In genomic region chr7:18770154-18770807, GRCh38 we compare ENCODE assay signal across 15 cellular contexts.
DNase-seq lines count a peak whose midpoint lies in the region; ATAC-seq and TF ChIP-seq lines count a peak whose summit lies in the region.
"Had no signal": no experiment of that assay in that cellular context is flagged by ENCODE, and none has a peak within 500 bp of the region (broad histone marks: within the 10 kb centered on the region; RNA-seq: fewer than 3 reads in every experiment).

No MANE protein-coding gene starts in this region.

- H3K36me3 Mint-ChIP-seq in stimulated activated naive B cell treated with anti-CD40 and anti-IgM and Interleukin-4, amounts not matched to agents 10 μg/mL and 1 μg/mL and 100 μg/mL, for 72 hours, result peaks cover 6 to 9% of the 10 kb centered on the region in 2 donors
- H3K36me3 Mint-ChIP-seq: activated CD8-positive, alpha-beta memory T cell treated with anti-CD3 and anti-CD28 coated beads, Interleukin-2, amount 10 ng/mL, durations not matched to agents 7 days and 5 days; activated naive CD8-positive, alpha-beta T cell treated with anti-CD3 and anti-CD28 coated beads for 36 hours had no signal

- no peaks in the 10 kb centered on the region for H3K27me3 ChIP-seq in brain microvascular endothelial cell (replicated peaks)
- H3K27me3 ChIP-seq: tibial artery had no signal

- H3K4me1 Mint-ChIP-seq in stimulated activated naive B cell treated with anti-CD40 and anti-IgM and Interleukin-4, amounts not matched to agents 10 μg/mL and 1 μg/mL and 100 μg/mL, for 72 hours, result no peaks in the 10 kb centered on the region
- H3K4me1 Mint-ChIP-seq: activated CD8-positive, alpha-beta memory T cell treated with anti-CD3 and anti-CD28 coated beads, Interleukin-2, amount 10 ng/mL, durations not matched to agents 7 days and 5 days; activated naive CD8-positive, alpha-beta T cell treated with anti-CD3 and anti-CD28 coated beads for 36 hours had no signal

- DNase-seq in A172 (ENCODE audit: low spot score), result peak; percentile 78
- peak; percentile 74 for DNase-seq in HS-5 (ENCODE audit: low read depth)
- peak; percentile 84 for DNase-seq in brain microvascular endothelial cell
- peak; percentile 84 for DNase-seq in iris pigment epithelial cell (ENCODE audit: low read depth)
- DNase-seq in stimulated activated naive CD4-positive, alpha-beta T cell treated with Interleukin-2 at 50 U/mL for 16 hours (lab: John Stamatoyannopoulos, UW), result no peak
- no peak for DNase-seq in stimulated activated CD4-positive, alpha-beta T cell treated with anti-CD3 and anti-CD28 coated beads, Interleukin-12 subunit alpha, Interleukin-12 subunit beta, amount 100 ng/mL, for 4 hours
- no peak for DNase-seq in stimulated activated naive B cell treated with anti-CD40 and anti-IgM and Interleukin-4, amounts not matched to agents 10 μg/mL and 1 μg/mL and 100 μg/mL, for 72 hours
- no peak for DNase-seq in NCI-H69 (lab: John Stamatoyannopoulos, UW)
- DNase-seq: activated CD8-positive, alpha-beta memory T cell treated with anti-CD3 and anti-CD28 coated beads, Interleukin-2, amount 10 ng/mL, durations not matched to agents 7 days and 5 days; activated naive CD8-positive, alpha-beta T cell treated with anti-CD3 and anti-CD28 coated beads for 36 hours; effector CD4-positive, alpha-beta T cell; midbrain; NCI-H2171 treated with DMSO at 0.1 percent for 48 hours; tibial artery had no signal

- no peak overlapping the region for H3K27ac Mint-ChIP-seq in stimulated activated naive B cell treated with anti-CD40 and anti-IgM and Interleukin-4, amounts not matched to agents 10 μg/mL and 1 μg/mL and 100 μg/mL, for 72 hours
- H3K27ac Mint-ChIP-seq: activated CD8-positive, alpha-beta memory T cell treated with anti-CD3 and anti-CD28 coated beads, Interleukin-2, amount 10 ng/mL, durations not matched to agents 7 days and 5 days; activated naive CD8-positive, alpha-beta T cell treated with anti-CD3 and anti-CD28 coated beads for 36 hours had no signal

- H3K36me3 ChIP-seq in brain microvascular endothelial cell (replicated peaks), result no peaks in the 10 kb centered on the region
- H3K36me3 ChIP-seq: tibial artery had no signal

- H3K4me3 ChIP-seq in brain microvascular endothelial cell (ENCODE audit: low read depth, low read length), result no peak overlapping the region
- H3K4me3 ChIP-seq: tibial artery had no signal

- H3K9me3 Mint-ChIP-seq in stimulated activated naive B cell treated with anti-CD40 and anti-IgM and Interleukin-4, amounts not matched to agents 10 μg/mL and 1 μg/mL and 100 μg/mL, for 72 hours, result no peaks in the 10 kb centered on the region
- H3K9me3 Mint-ChIP-seq: activated naive CD8-positive, alpha-beta T cell treated with anti-CD3 and anti-CD28 coated beads for 36 hours had no signal

- no peaks in the 10 kb centered on the region for H3K27me3 Mint-ChIP-seq in stimulated activated naive B cell treated with anti-CD40 and anti-IgM and Interleukin-4, amounts not matched to agents 10 μg/mL and 1 μg/mL and 100 μg/mL, for 72 hours
- H3K27me3 Mint-ChIP-seq: activated CD8-positive, alpha-beta memory T cell treated with anti-CD3 and anti-CD28 coated beads, Interleukin-2, amount 10 ng/mL, durations not matched to agents 7 days and 5 days; activated naive CD8-positive, alpha-beta T cell treated with anti-CD3 and anti-CD28 coated beads for 36 hours had no signal

- TF ChIP-seq CTCF in brain microvascular endothelial cell (IDR thresholded peaks at IDR 0.05; ENCODE audit: low read depth, low read length, missing control alignments), result no peak

- no peak for ATAC-seq in stimulated activated naive B cell treated with anti-CD40 and anti-IgM and Interleukin-4, amounts not matched to agents 10 μg/mL and 1 μg/mL and 100 μg/mL, for 72 hours (replicated peaks)
- ATAC-seq: activated CD8-positive, alpha-beta memory T cell treated with anti-CD3 and anti-CD28 coated beads, Interleukin-2, amount 10 ng/mL, durations not matched to agents 7 days and 5 days had no signal

- peak overlapping the region; percentile 79 for H3K27ac ChIP-seq in brain microvascular endothelial cell
- H3K27ac ChIP-seq: KMS-11, tibial artery had no signal

- no peak overlapping the region for H3K4me3 Mint-ChIP-seq in stimulated activated naive B cell treated with anti-CD40 and anti-IgM and Interleukin-4, amounts not matched to agents 10 μg/mL and 1 μg/mL and 100 μg/mL, for 72 hours
- H3K4me3 Mint-ChIP-seq: activated CD8-positive, alpha-beta memory T cell treated with anti-CD3 and anti-CD28 coated beads, Interleukin-2, amount 10 ng/mL, durations not matched to agents 7 days and 5 days; activated naive CD8-positive, alpha-beta T cell treated with anti-CD3 and anti-CD28 coated beads for 36 hours had no signal

- in situ Hi-C loops in brain microvascular endothelial cell (cut with HindIII; ENCODE audit: low pct_ligation_motif_present, low sequenced_read_pairs), result no loop called here

Comparison
In these comparisons a context has a peak if more than half of its experiments do, and no peak if none do; other contexts are left out.
1. DNase-seq: peak in A172 (single experiment), HS-5 (single experiment), brain microvascular endothelial cell (single experiment) and iris pigment epithelial cell (single experiment); none in stimulated activated naive CD4-positive, alpha-beta T cell treated with Interleukin-2 at 50 U/mL for 16 hours (single experiment), stimulated activated CD4-positive, alpha-beta T cell treated with anti-CD3 and anti-CD28 coated beads, Interleukin-12 subunit alpha, Interleukin-12 subunit beta, amount 100 ng/mL, for 4 hours (single experiment), stimulated activated naive B cell treated with anti-CD40 and anti-IgM and Interleukin-4, amounts not matched to agents 10 μg/mL and 1 μg/mL and 100 μg/mL, for 72 hours (single experiment) and NCI-H69 (single experiment).